Comparison of ENCODE assay signal across 20 cellular contexts in the genomic region with DNA sequence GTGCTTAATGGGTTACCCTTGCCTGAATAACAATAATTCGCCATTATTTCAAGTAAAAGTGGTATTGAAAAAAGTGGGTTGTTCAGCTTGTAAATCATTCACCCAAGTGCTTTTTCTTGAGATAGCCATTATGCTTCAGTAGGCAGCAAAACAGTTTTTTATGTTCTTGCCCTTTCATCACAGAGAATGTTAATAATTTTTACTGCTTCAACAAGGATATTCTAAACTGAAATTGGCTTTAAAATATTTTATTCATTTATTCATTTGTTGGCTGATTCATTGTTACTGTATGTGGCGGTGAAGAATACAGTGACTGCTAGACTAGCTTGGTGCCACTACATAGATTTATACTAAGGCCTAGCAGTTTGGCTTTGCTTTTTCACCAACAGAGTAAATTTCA.
DNase-seq lines count a peak whose midpoint lies in the region; ATAC-seq and TF ChIP-seq lines count a peak whose summit lies in the region.
"Had no signal": no experiment of that assay in that cellular context is flagged by ENCODE, and none has a peak within 500 bp of the region (broad histone marks: within the 10 kb centered on the region; RNA-seq: fewer than 3 reads in every experiment).

No MANE protein-coding gene starts in this region.

- H3K4me3 ChIP-seq in HEK293 (ENCODE audit: low read depth, low read length) = no peak overlapping the region
- H3K4me3 ChIP-seq in mesenchymal stem cell (ENCODE audit: insufficient read depth in 1 of 2, low read depth in 1 of 2, low read length in 2 of 2) = no peak overlapping the region
- no peak overlapping the region for H3K4me3 ChIP-seq in neuronal stem cell (ENCODE audit: low read length in 2 of 2)
- H3K4me3 ChIP-seq: BLaER1 treated with 17β-estradiol and CSF1 and Interleukin-3, amounts not matched to agents 10 nM and 100 nM had no signal

- WGBS in mesenchymal stem cell = 100% methylated on average over 1 of the region's 2 CpGs
- no CpG with 5 or more reads among the region's 2 CpGs for WGBS in neuronal stem cell (ENCODE audit: extremely low coverage in 2 of 2, insufficient read length in 2 of 2, insufficient replicate concordance in 1 of 2), 2 donors

- H2BK15ac ChIP-seq in mesenchymal stem cell (ENCODE audit: low read depth, poor library complexity, severe bottlenecking) = no peak overlapping the region
- H2BK15ac ChIP-seq in neuronal stem cell (ENCODE audit: low read length) = no peak overlapping the region

- H3K4me1 ChIP-seq in HEK293 (ENCODE audit: control insufficient read depth, insufficient read depth, low read length) (no peaks in the 10 kb centered on the region), mesenchymal stem cell (ENCODE audit: control insufficient read depth, insufficient read depth, low read depth, low read length) (peaks cover 1% of the 10 kb centered on the region), neuronal stem cell (ENCODE audit: control insufficient read depth in 2 of 2, insufficient read depth in 1 of 2, low read depth in 1 of 2, low read length in 2 of 2) (no peaks in the 10 kb centered on the region)
- H3K4me1 ChIP-seq: BLaER1 treated with 17β-estradiol and CSF1 and Interleukin-3, amounts not matched to agents 10 nM and 100 nM had no signal

- H3K9me3 ChIP-seq in HEK293 (ENCODE audit: control insufficient read depth, insufficient read depth, low read depth, low read length) (no peaks in the 10 kb centered on the region), mesenchymal stem cell (ENCODE audit: control insufficient read depth, low read length) (no peaks in the 10 kb centered on the region), neuronal stem cell (replicated peaks in 1 of 2; ENCODE audit: control insufficient read depth in 2 of 2, insufficient read depth in 1 of 2, low read depth in 1 of 2, low read length in 2 of 2) (no peaks in the 10 kb centered on the region)
- H3K9me3 ChIP-seq: BE2C; BLaER1 treated with 17β-estradiol and CSF1 and Interleukin-3, amounts not matched to agents 10 nM and 100 nM had no signal

- H3K23ac ChIP-seq in mesenchymal stem cell (ENCODE audit: low read length in 2 of 2) (no peak overlapping the region), neuronal stem cell (ENCODE audit: low read depth, low read length, poor library complexity) (no peak overlapping the region)

- H3K14ac ChIP-seq in mesenchymal stem cell (ENCODE audit: low read length in 2 of 2) = no peak overlapping the region
- no peak overlapping the region for H3K14ac ChIP-seq in neuronal stem cell (ENCODE audit: low read length)

- no peak for TF ChIP-seq CTCF in HEK293 (tag by site-specific recombination; IDR thresholded peaks at IDR 0.05)

- no peak overlapping the region for H2AK5ac ChIP-seq in mesenchymal stem cell (ENCODE audit: low read length, severe bottlenecking)
- H2AK5ac ChIP-seq in neuronal stem cell (ENCODE audit: low read depth, low read length) = no peak overlapping the region

- peaks cover 16% of the 10 kb centered on the region for H3K4me1 Mint-ChIP-seq in stimulated activated naive CD8-positive, alpha-beta T cell treated with anti-CD3 and anti-CD28 coated beads, Interleukin-15, amount 100 ng/mL, for 72 hours
- H3K4me1 Mint-ChIP-seq: CD14-positive monocyte had no signal

- H3K9me3 Mint-ChIP-seq in stimulated activated naive CD8-positive, alpha-beta T cell treated with anti-CD3 and anti-CD28 coated beads, Interleukin-15, amount 100 ng/mL, for 72 hours = no peaks in the 10 kb centered on the region
- H3K9me3 Mint-ChIP-seq: CD14-positive monocyte; CD4-positive, alpha-beta T cell; CD8-positive, alpha-beta memory T cell had no signal

- H3K4me2 ChIP-seq in mesenchymal stem cell (ENCODE audit: low read length, poor library complexity, severe bottlenecking) (no peak overlapping the region), neuronal stem cell (ENCODE audit: insufficient read depth, low read length, poor library complexity, severe bottlenecking) (no peak overlapping the region)
- H3K4me2 ChIP-seq: BLaER1 treated with 17β-estradiol and CSF1 and Interleukin-3, amounts not matched to agents 10 nM and 100 nM had no signal

- H3K27me3 ChIP-seq in mesenchymal stem cell (ENCODE audit: control insufficient read depth in 1 of 2, insufficient read depth in 1 of 2, low read length in 2 of 2) (no peaks in the 10 kb centered on the region), neuronal stem cell (ENCODE audit: control insufficient read depth in 3 of 3, insufficient read depth in 3 of 3, low read depth in 1 of 3, low read length in 3 of 3) (no peaks in the 10 kb centered on the region)
- H3K27me3 ChIP-seq: BE2C; BLaER1 treated with 17β-estradiol and CSF1 and Interleukin-3, amounts not matched to agents 10 nM and 100 nM had no signal

- no peak overlapping the region for H2BK12ac ChIP-seq in mesenchymal stem cell (ENCODE audit: low read length in 2 of 2)
- no peak overlapping the region for H2BK12ac ChIP-seq in neuronal stem cell (ENCODE audit: low read length)

- in situ Hi-C loops in ACHN (cut with HindIII; ENCODE audit: low pct_ligation_motif_present, low pct_unique_long_range_greater_than_20kb, low sequenced_read_pairs) = no loop called here

- peak; percentile 24 for DNase-seq in ACHN
- DNase-seq in kidney glomerular epithelial cell (lab: John Stamatoyannopoulos, UW) = peak; percentile 55
- no peak for DNase-seq in mesenchymal stem cell
- DNase-seq in neuronal stem cell (ENCODE audit: low spot score) = no peak
- DNase-seq in stimulated activated naive CD8-positive, alpha-beta T cell treated with anti-CD3 and anti-CD28 coated beads, Interleukin-15, amount 100 ng/mL, for 72 hours = no peak
- DNase-seq in central memory CD4-positive, alpha-beta T cell = no peak
- DNase-seq: AML-193; BE2C; CD4-positive, alpha-beta T cell; CD8-positive, alpha-beta memory T cell; DMS153; DND-41; GOT3; H7; HCEC 1CT had no signal

- no peak overlapping the region for H3K4me3 Mint-ChIP-seq in stimulated activated naive CD8-positive, alpha-beta T cell treated with anti-CD3 and anti-CD28 coated beads, Interleukin-15, amount 100 ng/mL, for 72 hours
- H3K4me3 Mint-ChIP-seq: CD14-positive monocyte; CD4-positive, alpha-beta T cell had no signal

- no peak overlapping the region for H3K27ac ChIP-seq in HEK293 (ENCODE audit: extremely low read depth, low read depth, low read length)
- peak overlapping the region; percentile 84 for H3K27ac ChIP-seq in mesenchymal stem cell (ENCODE audit: low read length, poor library complexity, severe bottlenecking)
- no peak overlapping the region for H3K27ac ChIP-seq in neuronal stem cell (replicated peaks; ENCODE audit: low read length)
- H3K27ac ChIP-seq: 22Rv1; BLaER1 treated with 17β-estradiol and CSF1 and Interleukin-3, amounts not matched to agents 10 nM and 100 nM had no signal

- no peaks in the 10 kb centered on the region for H3K36me3 ChIP-seq in HEK293 (ENCODE audit: control insufficient read depth in 2 of 2, insufficient read depth in 1 of 2, low read length in 2 of 2)
- H3K36me3 ChIP-seq in mesenchymal stem cell (ENCODE audit: control insufficient read depth in 1 of 2, insufficient read depth in 2 of 2, low read depth in 1 of 2, low read length in 2 of 2) = no peaks in the 10 kb centered on the region
- no peaks in the 10 kb centered on the region for H3K36me3 ChIP-seq in neuronal stem cell (replicated peaks in 1 of 2; ENCODE audit: control insufficient read depth in 2 of 2, insufficient read depth in 2 of 2, low read length in 2 of 2)
- H3K36me3 ChIP-seq: BE2C had no signal

- H2AFZ ChIP-seq in mesenchymal stem cell (ENCODE audit: low read depth, low read length) = no peak overlapping the region
- H2AFZ ChIP-seq in neuronal stem cell (ENCODE audit: low read length) = no peak overlapping the region

- no peak for ATAC-seq in stimulated activated naive CD8-positive, alpha-beta T cell treated with anti-CD3 and anti-CD28 coated beads, Interleukin-15, amount 100 ng/mL, for 72 hours
- no peak for ATAC-seq in GM21717 (IDR thresholded peaks at IDR 0.05; ENCODE audit: unreplicated experiment)

- no peak overlapping the region for H3K9ac ChIP-seq in mesenchymal stem cell (ENCODE audit: low read length)
- H3K9ac ChIP-seq in neuronal stem cell (ENCODE audit: low read depth, low read length, poor library complexity) = no peak overlapping the region
- H3K9ac ChIP-seq: BLaER1 treated with 17β-estradiol and CSF1 and Interleukin-3, amounts not matched to agents 10 nM and 100 nM had no signal

- CTCF ChIA-PET in HEK293 (lab: Yijun Ruan, JAX) = interaction anchor here (0.6 to 1.0 kb wide), 2 partner anchors 10 to 60 kb away, joined by 3 read pairs; no protein-coding TSS in a partner anchor

- no peaks in the 10 kb centered on the region for H3K79me1 ChIP-seq in mesenchymal stem cell (replicated peaks; ENCODE audit: low read length, poor library complexity, severe bottlenecking)
- H3K79me1 ChIP-seq in neuronal stem cell (ENCODE audit: low read depth, low read length) = no peaks in the 10 kb centered on the region

- H3K4ac ChIP-seq in mesenchymal stem cell (ENCODE audit: low read depth in 1 of 2, low read length in 2 of 2) (no peak overlapping the region), neuronal stem cell (ENCODE audit: low read length) (no peak overlapping the region)

- POLR2A ChIA-PET in HEK293 (lab: Yijun Ruan, JAX) = no interaction called here

- H2BK120ac ChIP-seq in mesenchymal stem cell (ENCODE audit: low read depth, low read length) = no peak overlapping the region
- no peak overlapping the region for H2BK120ac ChIP-seq in neuronal stem cell (ENCODE audit: low read depth, low read length)

- no peak overlapping the region for H4K8ac ChIP-seq in mesenchymal stem cell (ENCODE audit: low read length)
- H4K8ac ChIP-seq in neuronal stem cell (ENCODE audit: low read depth, low read length) = no peak overlapping the region

- H3K27ac Mint-ChIP-seq in stimulated activated naive CD8-positive, alpha-beta T cell treated with anti-CD3 and anti-CD28 coated beads, Interleukin-15, amount 100 ng/mL, for 72 hours = no peak overlapping the region
- H3K27ac Mint-ChIP-seq: CD14-positive monocyte; CD4-positive, alpha-beta T cell had no signal

- no peak overlapping the region for H4K91ac ChIP-seq in mesenchymal stem cell (ENCODE audit: low read length)
- H4K91ac ChIP-seq in neuronal stem cell (ENCODE audit: low read depth, low read length, poor library complexity) = no peak overlapping the region

- no peak overlapping the region for H3K18ac ChIP-seq in mesenchymal stem cell (ENCODE audit: low read depth in 1 of 2, low read length in 2 of 2)
- H3K18ac ChIP-seq in neuronal stem cell (ENCODE audit: low read length) = no peak overlapping the region

- no peak overlapping the region for H2BK5ac ChIP-seq in mesenchymal stem cell (ENCODE audit: low read depth, low read length, poor library complexity, severe bottlenecking)
- H2BK5ac ChIP-seq in neuronal stem cell (ENCODE audit: low read length) = no peak overlapping the region

- no peaks in the 10 kb centered on the region for H3K27me3 Mint-ChIP-seq in stimulated activated naive CD8-positive, alpha-beta T cell treated with anti-CD3 and anti-CD28 coated beads, Interleukin-15, amount 100 ng/mL, for 72 hours
- H3K27me3 Mint-ChIP-seq: CD4-positive, alpha-beta T cell; CD8-positive, alpha-beta memory T cell had no signal

TF ChIP-seq in HEK293, 187 proteins besides CTCF, POLR2A, EP300 and RAD21 (continues in another document):
- TF ChIP-seq REPIN1 (tag by site-specific recombination; IDR thresholded peaks at IDR 0.05; ENCODE audit: low read depth) = no peak

Comparison
In these comparisons a context has a peak if more than half of its experiments do, and no peak if none do; other contexts are left out.
1. DNase-seq: peak in ACHN (single experiment) and kidney glomerular epithelial cell (single experiment); none in mesenchymal stem cell (single experiment), neuronal stem cell (single experiment), stimulated activated naive CD8-positive, alpha-beta T cell treated with anti-CD3 and anti-CD28 coated beads, Interleukin-15, amount 100 ng/mL, for 72 hours (0 of 2) and central memory CD4-positive, alpha-beta T cell (single experiment).